In genomic region chr18:77073336-77074093, GRCh38 we compare ENCODE assay signal across 13 cellular contexts. TPM values are rescaled to one million over a fixed set of nuclear protein-coding genes. Genes with fewer than 3 reads are reported as not detected.
A peak's percentile ranks its signal among the peaks of the same experiment; 100 is the strongest.
DNase-seq lines count a peak whose midpoint lies in the region; ATAC-seq and FAIRE-seq lines count a peak whose summit lies in the region.
"Had no signal": no experiment of that assay in that cellular context is flagged by ENCODE, and none has a peak within 500 bp of the region (broad histone marks: within the 10 kb centered on the region; RNA-seq: fewer than 3 reads in every experiment).

No MANE protein-coding gene starts in this region.

- peaks cover 38% of the 10 kb centered on the region for H3K36me3 Mint-ChIP-seq in activated CD4-positive, alpha-beta T cell treated with anti-CD3 and anti-CD28 coated beads for 36 hours (ENCODE audit: low read depth)
- H3K36me3 Mint-ChIP-seq in activated naive CD8-positive, alpha-beta T cell treated with anti-CD3 and anti-CD28 coated beads, Interleukin-2, amount 50 U/mL, for 24 hours (ENCODE audit: low read depth), result peaks cover 15% of the 10 kb centered on the region

- peak overlapping the region; percentile 80 for H3K27ac Mint-ChIP-seq in activated CD4-positive, alpha-beta T cell treated with anti-CD3 and anti-CD28 coated beads for 36 hours
- H3K27ac Mint-ChIP-seq in activated naive CD8-positive, alpha-beta T cell treated with anti-CD3 and anti-CD28 coated beads, Interleukin-2, amount 50 U/mL, for 24 hours, result peak overlapping the region; percentile 43

- no peak for FAIRE-seq in frontal cortex (lab: Jason Lieb, UNC)

- H3K4me1 Mint-ChIP-seq in activated CD4-positive, alpha-beta T cell treated with anti-CD3 and anti-CD28 coated beads for 36 hours, result peaks cover 84% of the 10 kb centered on the region
- peaks cover 69% of the 10 kb centered on the region for H3K4me1 Mint-ChIP-seq in activated naive CD8-positive, alpha-beta T cell treated with anti-CD3 and anti-CD28 coated beads, Interleukin-2, amount 50 U/mL, for 24 hours

- peak overlapping the region; percentile 40 for H3K27ac ChIP-seq in skeletal muscle tissue (ENCODE audit: low read depth, low read length)
- H3K27ac ChIP-seq: colonic mucosa had no signal

- intact Hi-C loops in activated CD4-positive, alpha-beta T cell treated with anti-CD3 and anti-CD28 coated beads for 36 hours (cut with DNase I, micrococcal nuclease), result loop anchor here in 1 of 2 experiments (2.0 kb wide), 1 partner anchor 15 kb away; no protein-coding TSS in a partner anchor
- intact Hi-C loops in sciatic nerve (cut with DNase I), result loop anchor here (2.0 kb wide), 1 partner anchor 63 kb away; no protein-coding TSS in a partner anchor

- no peak overlapping the region for H3K4me3 Mint-ChIP-seq in activated CD4-positive, alpha-beta T cell treated with anti-CD3 and anti-CD28 coated beads for 36 hours
- no peak overlapping the region for H3K4me3 Mint-ChIP-seq in activated naive CD8-positive, alpha-beta T cell treated with anti-CD3 and anti-CD28 coated beads, Interleukin-2, amount 50 U/mL, for 24 hours

- peak; percentile 58 for ATAC-seq in activated CD4-positive, alpha-beta T cell treated with anti-CD3 and anti-CD28 coated beads for 36 hours
- peak; percentile 50 for ATAC-seq in HG03175 (IDR thresholded peaks at IDR 0.05; ENCODE audit: unreplicated experiment)
- peak; percentile 67 for ATAC-seq in activated naive CD8-positive, alpha-beta T cell treated with anti-CD3 and anti-CD28 coated beads, Interleukin-2, amount 50 U/mL, for 24 hours
- no peak for ATAC-seq in sciatic nerve

- CTCF ChIA-PET in activated CD4-positive, alpha-beta T cell treated with anti-CD3 and anti-CD28 coated beads for 36 hours (lab: Charles Lee), result interaction anchor here (0.6 to 4.3 kb wide), 7 partner anchors 23 to 697 kb away, joined by 3 to 18 read pairs (median 3); no protein-coding TSS in a partner anchor

- no peaks in the 10 kb centered on the region for H3K27me3 ChIP-seq in skeletal muscle tissue (ENCODE audit: control insufficient read depth in 3 of 3, insufficient read depth in 3 of 3, low read length in 3 of 3)
- H3K27me3 ChIP-seq: colonic mucosa had no signal

- H3K9ac ChIP-seq in skeletal muscle tissue (ENCODE audit: low read depth in 1 of 3, low read length in 3 of 3), result peak overlapping the region in 1 of 3 donors; percentile 35

- H3K27me3 Mint-ChIP-seq in activated CD4-positive, alpha-beta T cell treated with anti-CD3 and anti-CD28 coated beads for 36 hours, result no peaks in the 10 kb centered on the region
- H3K27me3 Mint-ChIP-seq in activated naive CD8-positive, alpha-beta T cell treated with anti-CD3 and anti-CD28 coated beads, Interleukin-2, amount 50 U/mL, for 24 hours, result no peaks in the 10 kb centered on the region

- peaks cover 0 to 5% (median 0%) of the 10 kb centered on the region in 3 donors for H3K36me3 ChIP-seq in skeletal muscle tissue (ENCODE audit: control insufficient read depth in 3 of 3, insufficient read depth in 3 of 3, low read length in 3 of 3)
- H3K36me3 ChIP-seq: colonic mucosa had no signal

- H3K4me3 ChIP-seq in skeletal muscle tissue (ENCODE audit: low read length in 3 of 3), result peak overlapping the region in 1 of 3 donors; percentile 9
- H3K4me3 ChIP-seq: colonic mucosa had no signal

- POLR2A ChIA-PET in activated CD4-positive, alpha-beta T cell treated with anti-CD3 and anti-CD28 coated beads for 36 hours (lab: Charles Lee), result interaction anchor here (0.9 kb wide), 2 partner anchors 14 to 28 kb away, joined by 5 read pairs; no protein-coding TSS in a partner anchor

- peaks cover 52 to 62% (median 53%) of the 10 kb centered on the region in 3 donors for H3K4me1 ChIP-seq in skeletal muscle tissue (ENCODE audit: control insufficient read depth in 3 of 3, insufficient read depth in 3 of 3, low read length in 3 of 3)

- H3K9me3 Mint-ChIP-seq in activated CD4-positive, alpha-beta T cell treated with anti-CD3 and anti-CD28 coated beads for 36 hours (ENCODE audit: low read depth), result no peaks in the 10 kb centered on the region
- no peaks in the 10 kb centered on the region for H3K9me3 Mint-ChIP-seq in activated naive CD8-positive, alpha-beta T cell treated with anti-CD3 and anti-CD28 coated beads, Interleukin-2, amount 50 U/mL, for 24 hours

- H3K9me3 ChIP-seq in skeletal muscle tissue (ENCODE audit: control insufficient read depth in 3 of 3, low read length in 3 of 3), result no peaks in the 10 kb centered on the region
- H3K9me3 ChIP-seq: colonic mucosa, SK-N-SH had no signal

- peak; percentile 38 for DNase-seq in activated CD4-positive, alpha-beta T cell treated with anti-CD3 and anti-CD28 coated beads for 36 hours
- DNase-seq in activated CD4-positive, alpha-beta T cell treated with anti-CD3 and anti-CD28 coated beads, Interleukin-2, amount 50 U/mL, for 1 hour, result no peak
- no peak for DNase-seq in activated naive CD8-positive, alpha-beta T cell treated with anti-CD3 and anti-CD28 coated beads, Interleukin-2, amount 50 U/mL, for 24 hours
- no peak for DNase-seq in frontal cortex (ENCODE audit: low spot score in 2 of 2)
- no peak for DNase-seq in superior temporal gyrus (ENCODE audit: extremely low spot score)
- no peak for DNase-seq in sciatic nerve (ENCODE audit: low spot score)
- DNase-seq: ACHN, colonic mucosa, DMS 273 treated with DMSO at 0.1 percent for 48 hours, NCI-H187 treated with DMSO at 0.1 percent for 48 hours, SK-N-SH had no signal

RNA-seq across cellular contexts. Expression of gene MBP, which starts 59.1 kb away (rescaled TPM):
- total RNA-seq in activated CD4-positive, alpha-beta T cell treated with anti-CD3 and anti-CD28 coated beads for 36 hours, result 10 to 100 TPM; 47.0 to 65.7 TPM
- total RNA-seq in skeletal muscle tissue (22.4 TPM), frontal cortex (7.7 TPM), sciatic nerve (2,463 TPM)

Comparison
In these comparisons a context has a peak if more than half of its experiments do, and no peak if none do; other contexts are left out.
1. RNA of gene MBP, which starts 59.1 kb away (total RNA-seq): 2,463 TPM in sciatic nerve (single experiment); 47.0 to 65.7 TPM in activated CD4-positive, alpha-beta T cell treated with anti-CD3 and anti-CD28 coated beads for 36 hours, 22.4 TPM in skeletal muscle tissue (single experiment) and 7.7 TPM in frontal cortex (single experiment); every median in the first group is over 10 times any median in the second.